In the genomic region with DNA sequence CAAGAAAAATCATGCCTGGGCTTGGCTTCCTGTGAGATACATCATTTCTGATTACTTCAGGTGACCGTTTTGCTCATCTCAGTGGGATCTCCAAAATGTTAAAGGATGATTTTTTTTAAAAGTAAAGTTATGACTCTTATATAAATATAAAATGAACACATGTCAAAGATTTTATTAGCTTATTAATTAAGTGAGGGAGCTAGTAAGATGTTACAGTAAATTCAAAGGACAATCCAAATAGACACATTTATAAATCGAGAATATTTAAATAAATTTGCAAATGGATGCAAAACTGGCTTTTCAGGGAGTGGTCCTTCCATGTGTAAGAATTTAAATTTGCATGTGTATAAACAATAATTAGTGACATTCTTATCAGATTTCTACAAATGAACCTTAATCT, we compare ENCODE assay signal across 35 cellular contexts.
DNase-seq lines count a peak whose midpoint lies in the region; ATAC-seq, FAIRE-seq and TF ChIP-seq lines count a peak whose summit lies in the region.
"Had no signal": no experiment of that assay in that cellular context is flagged by ENCODE, and none has a peak within 500 bp of the region (broad histone marks: within the 10 kb centered on the region; RNA-seq: fewer than 3 reads in every experiment).

No MANE protein-coding gene starts in this region.

- H3K27me3 ChIP-seq in aorta (ENCODE audit: control insufficient read depth in 1 of 2, insufficient read depth in 2 of 2, low read length in 1 of 2) = no peaks in the 10 kb centered on the region
- H3K27me3 ChIP-seq in prostate gland (replicated peaks; ENCODE audit: insufficient read depth) = no peaks in the 10 kb centered on the region
- H3K27me3 ChIP-seq: BE2C; BLaER1; BLaER1 treated with 17β-estradiol and CSF1 and Interleukin-3, amounts not matched to agents 10 nM and 100 nM had no signal

- H3K4me1 ChIP-seq in HEK293 (ENCODE audit: control insufficient read depth, insufficient read depth, low read length) = no peaks in the 10 kb centered on the region
- no peaks in the 10 kb centered on the region for H3K4me1 ChIP-seq in aorta (ENCODE audit: control insufficient read depth in 1 of 2, insufficient read depth in 2 of 2, low read length in 2 of 2)
- H3K4me1 ChIP-seq in prostate gland (replicated peaks) = no peaks in the 10 kb centered on the region
- H3K4me1 ChIP-seq: BLaER1, Caco-2 had no signal

- H3K4me3 ChIP-seq in HEK293 (ENCODE audit: low read depth, low read length) (no peak overlapping the region), aorta (ENCODE audit: low read length in 2 of 2) (no peak overlapping the region), prostate gland (no peak overlapping the region)
- H3K4me3 ChIP-seq: A549; BLaER1; BLaER1 treated with 17β-estradiol and CSF1 and Interleukin-3, amounts not matched to agents 10 nM and 100 nM had no signal

- H3K9me3 ChIP-seq in HEK293 (ENCODE audit: control insufficient read depth, insufficient read depth, low read depth, low read length) = no peaks in the 10 kb centered on the region
- H3K9me3 ChIP-seq in aorta (ENCODE audit: control insufficient read depth, low read length) = peaks cover 2% of the 10 kb centered on the region
- no peaks in the 10 kb centered on the region for H3K9me3 ChIP-seq in prostate gland
- H3K9me3 ChIP-seq: BE2C, Caco-2 had no signal

- no peak for ATAC-seq in aorta (ENCODE audit: low FRiP score)
- ATAC-seq: A549; CD8-positive, alpha-beta T cell had no signal

- no peak for TF ChIP-seq POLR2A in prostate gland (IDR thresholded peaks at IDR 0.05)

- peak; percentile 19 for FAIRE-seq in G401.6 (lab: Jason Lieb, UNC)
- FAIRE-seq: A204.1, D721Med had no signal

- intact Hi-C loops in aorta (cut with DNase I) (no loop called here), prostate gland (cut with DNase I) (no loop called here)

- POLR2A ChIA-PET in HEK293 (lab: Yijun Ruan, JAX) = no interaction called here

- peak; percentile 24 to 58 for DNase-seq in NCI-H526 (lab: John Stamatoyannopoulos, UW)
- peak; percentile 28 for DNase-seq in NCI-H526 treated with DMSO at 0.1 percent for 48 hours (lab: John Stamatoyannopoulos, UW)
- DNase-seq in stimulated activated CD4-positive, alpha-beta T cell treated with anti-CD3 and anti-CD28 coated beads, Interleukin-4, amount 100 ng/mL, for 1 hour = no peak
- no peak for DNase-seq in NCI-H524 treated with DMSO at 0.1 percent for 48 hours (lab: John Stamatoyannopoulos, UW)
- no peak for DNase-seq in aorta
- DNase-seq in prostate gland (ENCODE audit: low spot score) = no peak
- DNase-seq: 8988T; ACHN; AML-193; C1 segment of cervical spinal cord; Caco-2; Calu3; CD4-positive, alpha-beta memory T cell; CD4-positive, alpha-beta T cell; CD4-positive, CD25-positive, alpha-beta regulatory T cell; CD8-positive, alpha-beta memory T cell; CD8-positive, alpha-beta T cell; COR-L47; DMS 273 treated with DMSO at 0.1 percent for 48 hours; DMS153; DMS53; DMS79; DMS79 treated with DMSO at 0.1 percent for 48 hours; DND-41; EL had no signal

- no peak overlapping the region for H3K27ac ChIP-seq in HEK293 (ENCODE audit: extremely low read depth, low read depth, low read length)
- H3K27ac ChIP-seq in aorta (ENCODE audit: low read depth in 1 of 2, low read length in 2 of 2) = no peak overlapping the region
- no peak overlapping the region for H3K27ac ChIP-seq in prostate gland
- H3K27ac ChIP-seq: 22Rv1; A549; BLaER1; BLaER1 treated with 17β-estradiol and CSF1 and Interleukin-3, amounts not matched to agents 10 nM and 100 nM; C4-2B had no signal

- H3K36me3 ChIP-seq in HEK293 (ENCODE audit: control insufficient read depth in 2 of 2, insufficient read depth in 1 of 2, low read length in 2 of 2) = no peaks in the 10 kb centered on the region
- no peaks in the 10 kb centered on the region for H3K36me3 ChIP-seq in aorta (ENCODE audit: control insufficient read depth in 1 of 2, insufficient read depth in 2 of 2, low read length in 1 of 2)
- no peaks in the 10 kb centered on the region for H3K36me3 ChIP-seq in prostate gland
- H3K36me3 ChIP-seq: BE2C; BLaER1; BLaER1 treated with 17β-estradiol and CSF1 and Interleukin-3, amounts not matched to agents 10 nM and 100 nM had no signal

- no peak for TF ChIP-seq CTCF in HEK293 (tag by site-specific recombination; IDR thresholded peaks at IDR 0.05)
- TF ChIP-seq CTCF in prostate gland (IDR thresholded peaks at IDR 0.05) = no peak

- CTCF ChIA-PET in HEK293 (lab: Yijun Ruan, JAX) = no interaction called here

- 96 to 97% methylated on average over 2 of the region's 2 CpGs for WGBS in aorta, 2 donors
- 90% methylated on average over 2 of the region's 2 CpGs for WGBS in prostate gland

TF ChIP-seq in HEK293, 187 proteins besides CTCF, POLR2A, EP300 and RAD21:
- TF ChIP-seq ZNF747 (tag by site-specific recombination; IDR thresholded peaks at IDR 0.05) (no peak), TRIM28 (IDR thresholded peaks at IDR 0.05; ENCODE audit: borderline replicate concordance, low read length) (no peak), ZNF510 (tag by site-specific recombination; IDR thresholded peaks at IDR 0.05; ENCODE audit: insufficient replicate concordance) (peak; percentile 99), ZNF214 (tag by site-specific recombination; IDR thresholded peaks at IDR 0.05; ENCODE audit: borderline replicate concordance) (no peak), ZBTB21 (tag by site-specific recombination; IDR thresholded peaks at IDR 0.05) (no peak), SP7 (tag by site-specific recombination; IDR thresholded peaks at IDR 0.05) (no peak), ZNF175 (tag by site-specific recombination; IDR thresholded peaks at IDR 0.05) (no peak)
- TF ChIP-seq, protein P1, sequence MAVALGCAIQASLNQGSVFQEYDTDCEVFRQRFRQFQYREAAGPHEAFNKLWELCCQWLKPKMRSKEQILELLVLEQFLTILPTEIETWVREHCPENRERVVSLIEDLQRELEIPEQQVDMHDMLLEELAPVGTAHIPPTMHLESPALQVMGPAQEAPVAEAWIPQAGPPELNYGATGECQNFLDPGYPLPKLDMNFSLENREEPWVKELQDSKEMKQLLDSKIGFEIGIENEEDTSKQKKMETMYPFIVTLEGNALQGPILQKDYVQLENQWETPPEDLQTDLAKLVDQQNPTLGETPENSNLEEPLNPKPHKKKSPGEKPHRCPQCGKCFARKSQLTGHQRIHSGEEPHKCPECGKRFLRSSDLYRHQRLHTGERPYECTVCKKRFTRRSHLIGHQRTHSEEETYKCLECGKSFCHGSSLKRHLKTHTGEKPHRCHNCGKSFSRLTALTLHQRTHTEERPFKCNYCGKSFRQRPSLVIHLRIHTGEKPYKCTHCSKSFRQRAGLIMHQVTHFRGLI (tag by site-specific recombination; IDR thresholded peaks at IDR 0.05) = no peak
TF ChIP-seq in HEK293: peak in this region for 1.

Comparison
In these comparisons a context has a peak if more than half of its experiments do, and no peak if none do; other contexts are left out.
1. DNase-seq: peak in NCI-H526 (2 of 2) and NCI-H526 treated with DMSO at 0.1 percent for 48 hours (single experiment); none in stimulated activated CD4-positive, alpha-beta T cell treated with anti-CD3 and anti-CD28 coated beads, Interleukin-4, amount 100 ng/mL, for 1 hour (single experiment), NCI-H524 treated with DMSO at 0.1 percent for 48 hours (single experiment), aorta (0 of 2) and prostate gland (single experiment).